Comparison of ENCODE assay signal across 8 cellular contexts in genomic region chr19:18785179-18786124, GRCh38. TPM values are rescaled to one million over a fixed set of nuclear protein-coding genes. Genes with fewer than 3 reads are reported as not detected.
DNase-seq lines count a peak whose midpoint lies in the region; ATAC-seq, FAIRE-seq and TF ChIP-seq lines count a peak whose summit lies in the region.

No MANE protein-coding gene starts in this region.

- no peak for ATAC-seq in HG03460 (IDR thresholded peaks at IDR 0.05; ENCODE audit: unreplicated experiment)

- no peak overlapping the region for H3K9ac ChIP-seq in astrocyte (ENCODE audit: low read length)

- peaks cover 3% of the 10 kb centered on the region for H3K9me3 ChIP-seq in astrocyte (ENCODE audit: insufficient read depth, low read depth, low read length)

- H3K27me3 ChIP-seq in astrocyte (ENCODE audit: insufficient read depth, low read length): peaks cover 41% of the 10 kb centered on the region

- DNase-seq in Calu3: peak; percentile 33
- DNase-seq in M059J (ENCODE audit: low read depth): peak; percentile 33
- DNase-seq in T1000 (lab: John Stamatoyannopoulos, UW): peak; percentile 62
- no peak for DNase-seq in astrocyte (ENCODE audit: low read depth)
- DNase-seq in iPS-NIHi11 (ENCODE audit: low spot score): peak; percentile 100
- peak; percentile 72 to 88 for DNase-seq in stimulated activated CD4-positive, alpha-beta T cell treated with anti-CD3 and anti-CD28 coated beads, Interleukin-4, amount 100 ng/mL, for 48 hours (ENCODE audit: low read depth in 2 of 2)
- DNase-seq in NCI-H510A (lab: John Stamatoyannopoulos, UW): no peak

- no peak overlapping the region for H3K27ac Mint-ChIP-seq in Calu3 (ENCODE audit: unreplicated experiment)
- H3K27ac Mint-ChIP-seq in astrocyte (ENCODE audit: unreplicated experiment): no peak overlapping the region

- H3K79me2 ChIP-seq in astrocyte (ENCODE audit: insufficient read depth, low read length): no peaks in the 10 kb centered on the region

- BruUV-seq in Calu3 (replicated peaks; lab: Mats Ljungman, UMichigan): no TSS peak

- peak overlapping the region; percentile 34 for H2AFZ ChIP-seq in astrocyte (ENCODE audit: low read depth, low read length)

- intact Hi-C loops in Calu3 (cut with micrococcal nuclease; ENCODE audit: unreplicated experiment): no loop called here

- H3K4me2 ChIP-seq in astrocyte (ENCODE audit: low read length): peak overlapping the region; percentile 50

- H3K9me3 Mint-ChIP-seq in Calu3 (ENCODE audit: low read depth, unreplicated experiment) (no peaks in the 10 kb centered on the region), astrocyte (ENCODE audit: unreplicated experiment) (peaks cover 12% of the 10 kb centered on the region)

- H3K4me1 ChIP-seq in astrocyte (ENCODE audit: insufficient read depth, low read length): peaks cover 3% of the 10 kb centered on the region

- H3K4me1 Mint-ChIP-seq in Calu3 (ENCODE audit: low read depth, unreplicated experiment) (peaks cover 15% of the 10 kb centered on the region), astrocyte (ENCODE audit: low read depth, unreplicated experiment) (no peaks in the 10 kb centered on the region)

- no peaks in the 10 kb centered on the region for H3K36me3 ChIP-seq in astrocyte (ENCODE audit: insufficient read depth, low read length)

- H4K20me1 ChIP-seq in astrocyte (ENCODE audit: insufficient read depth, low read length): peaks cover 8% of the 10 kb centered on the region

- H3K36me3 Mint-ChIP-seq in Calu3 (ENCODE audit: insufficient read depth, unreplicated experiment) (no peaks in the 10 kb centered on the region), astrocyte (ENCODE audit: low read depth, unreplicated experiment) (peaks cover 6% of the 10 kb centered on the region)

- H3K27me3 Mint-ChIP-seq in Calu3 (ENCODE audit: unreplicated experiment) (peaks cover 48% of the 10 kb centered on the region), astrocyte (ENCODE audit: low read depth, unreplicated experiment) (peaks cover 62% of the 10 kb centered on the region)

- no peak overlapping the region for H3K27ac ChIP-seq in astrocyte (ENCODE audit: low read depth, low read length)

- CTCF ChIA-PET in Calu3 (lab: Charles Lee): no interaction called here

- TF ChIP-seq CTCF in Calu3 (IDR thresholded peaks at IDR 0.05; ENCODE audit: unreplicated experiment): no peak
- no peak for TF ChIP-seq CTCF in astrocyte (IDR thresholded peaks at IDR 0.05; ENCODE audit: insufficient read depth, low read depth, low read length)

- FAIRE-seq in astrocyte (lab: Jason Lieb, UNC): no peak

- H3K4me3 Mint-ChIP-seq in Calu3 (ENCODE audit: low read depth, unreplicated experiment) (no peak overlapping the region), astrocyte (ENCODE audit: unreplicated experiment) (no peak overlapping the region)

- no peak overlapping the region for H3K4me3 ChIP-seq in astrocyte (ENCODE audit: insufficient read depth, low read depth, low read length)

RNA-seq across cellular contexts. Expression of gene COMP, which starts 5.7 kb away (rescaled TPM):
- total RNA-seq in Calu3 (2022) (0.12 TPM in 1 of 2 replicates, not detected in the other), astrocyte (1.7 and 2.3 TPM in 2 replicates)
- not detected in 2 replicates for total RNA-seq in M059J (2014; rRNA removed; shearing (Covaris generic))

RNA-seq across cellular contexts. Expression of gene UPF1, which starts 46.3 kb away (rescaled TPM):
- total RNA-seq in Calu3 (2022): 57.1 and 62.0 TPM in 2 replicates
- total RNA-seq in M059J (2014; rRNA removed; shearing (Covaris generic)): 85.4 and 131 TPM in 2 replicates
- total RNA-seq in astrocyte: 48.6 and 57.8 TPM in 2 replicates

Comparison
In these comparisons a context has a peak if more than half of its experiments do, and no peak if none do; other contexts are left out.
1. DNase-seq: peak in Calu3 (single experiment), M059J (single experiment), T1000 (single experiment), iPS-NIHi11 (single experiment) and stimulated activated CD4-positive, alpha-beta T cell treated with anti-CD3 and anti-CD28 coated beads, Interleukin-4, amount 100 ng/mL, for 48 hours (2 of 2); none in astrocyte (single experiment) and NCI-H510A (single experiment).